Comparison of ENCODE assay signal across 21 cellular contexts in the genomic region with DNA sequence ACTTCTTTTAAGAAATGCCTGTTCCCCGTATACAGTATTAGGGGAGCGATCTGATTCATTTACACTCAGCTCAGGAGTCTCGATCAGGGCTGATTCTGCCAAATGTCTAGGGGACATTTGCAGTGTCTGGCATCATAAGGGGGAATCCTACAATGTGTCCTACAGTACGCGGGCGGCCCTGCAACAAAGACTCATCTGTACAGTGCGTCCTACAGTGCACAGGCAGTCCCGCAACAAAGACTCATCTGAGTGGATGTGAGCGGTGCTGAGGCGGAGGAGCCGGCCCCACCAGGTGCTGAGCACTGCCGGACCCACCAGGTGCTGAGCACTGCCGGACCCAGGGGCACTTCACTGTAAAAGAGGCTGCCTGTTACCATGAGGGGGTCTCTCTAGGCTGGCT.
"Had no signal": no experiment of that assay in that cellular context is flagged by ENCODE, and none has a peak within 500 bp of the region (broad histone marks: within the 10 kb centered on the region; RNA-seq: fewer than 3 reads in every experiment).

No MANE protein-coding gene starts in this region.

- H3K9me3 Mint-ChIP-seq: activated CD4-positive, alpha-beta T cell treated with anti-CD3 and anti-CD28 coated beads, Interleukin-2, amount 10 ng/mL, durations not matched to agents 24 days and 14 days; activated CD8-positive, alpha-beta T cell treated with anti-CD3 and anti-CD28 coated beads for 36 hours; activated naive CD4-positive, alpha-beta T cell treated with anti-CD3 and anti-CD28 coated beads, Interleukin-2, amount 50 U/mL, for 24 hours; activated T-cell treated with anti-CD3 and anti-CD28 coated beads, Interleukin-2, amount 50 U/mL, for 72 hours; endodermal cell; nephron progenitor cell; stimulated activated naive CD8-positive, alpha-beta T cell treated with anti-CD3 and anti-CD28 coated beads, Interleukin-15, Interleukin-2, amounts not matched to agents 100 ng/mL and 50 ng/mL, for 24 hours had no signal

- FAIRE-seq: islet of Langerhans had no signal

- H3K9me3 ChIP-seq: prostate gland, right atrium auricular region, thoracic aorta had no signal

- H3K79me2 ChIP-seq: hepatocyte had no signal

- H3K4me2 ChIP-seq: hepatocyte had no signal

- ATAC-seq: activated CD8-positive, alpha-beta T cell treated with anti-CD3 and anti-CD28 coated beads for 36 hours; activated T-cell treated with anti-CD3 and anti-CD28 coated beads, Interleukin-2, amount 50 U/mL, for 72 hours; left colon had no signal

- H3K4me1 ChIP-seq: prostate gland had no signal

- DNase-seq: activated CD4-positive, alpha-beta T cell treated with anti-CD3 and anti-CD28 coated beads, Interleukin-2, amount 10 ng/mL, durations not matched to agents 24 days and 14 days; activated CD8-positive, alpha-beta T cell treated with anti-CD3 and anti-CD28 coated beads for 36 hours; activated gamma-delta T cell; activated T-cell treated with anti-CD3 and anti-CD28 coated beads, Interleukin-2, amount 50 U/mL, for 72 hours; endodermal cell; foreskin fibroblast; left colon; midbrain; nephron progenitor cell; stimulated activated CD4-positive, alpha-beta T cell treated with anti-CD3 and anti-CD28 coated beads, Interleukin-2, amount 100 ng/mL, for 24 hours; T-helper 1 cell; T1000 had no signal

- H3K27me3 ChIP-seq: hepatocyte, right atrium auricular region had no signal

- H3K27ac ChIP-seq: epithelial cell of prostate, hepatocyte, prostate gland, right atrium auricular region, thoracic aorta had no signal

- H3K36me3 ChIP-seq: prostate gland had no signal

- H3K4me1 Mint-ChIP-seq: activated naive CD4-positive, alpha-beta T cell treated with anti-CD3 and anti-CD28 coated beads, Interleukin-2, amount 50 U/mL, for 24 hours had no signal

- H3K4me3 ChIP-seq: hepatocyte, lung, prostate gland, right atrium auricular region, thoracic aorta had no signal

- H3K4me3 Mint-ChIP-seq: activated CD4-positive, alpha-beta T cell treated with anti-CD3 and anti-CD28 coated beads, Interleukin-2, amount 10 ng/mL, durations not matched to agents 24 days and 14 days; activated CD8-positive, alpha-beta T cell treated with anti-CD3 and anti-CD28 coated beads for 36 hours; activated naive CD4-positive, alpha-beta T cell treated with anti-CD3 and anti-CD28 coated beads, Interleukin-2, amount 50 U/mL, for 24 hours; activated T-cell treated with anti-CD3 and anti-CD28 coated beads, Interleukin-2, amount 50 U/mL, for 72 hours; endodermal cell; nephron progenitor cell; stimulated activated naive CD8-positive, alpha-beta T cell treated with anti-CD3 and anti-CD28 coated beads, Interleukin-15, Interleukin-2, amounts not matched to agents 100 ng/mL and 50 ng/mL, for 24 hours had no signal

- H3K27ac Mint-ChIP-seq: activated CD4-positive, alpha-beta T cell treated with anti-CD3 and anti-CD28 coated beads, Interleukin-2, amount 10 ng/mL, durations not matched to agents 24 days and 14 days; activated CD8-positive, alpha-beta T cell treated with anti-CD3 and anti-CD28 coated beads for 36 hours; activated naive CD4-positive, alpha-beta T cell treated with anti-CD3 and anti-CD28 coated beads, Interleukin-2, amount 50 U/mL, for 24 hours; activated T-cell treated with anti-CD3 and anti-CD28 coated beads, Interleukin-2, amount 50 U/mL, for 72 hours; endodermal cell; nephron progenitor cell; stimulated activated naive CD8-positive, alpha-beta T cell treated with anti-CD3 and anti-CD28 coated beads, Interleukin-15, Interleukin-2, amounts not matched to agents 100 ng/mL and 50 ng/mL, for 24 hours had no signal

- H3K27me3 Mint-ChIP-seq: activated CD4-positive, alpha-beta T cell treated with anti-CD3 and anti-CD28 coated beads, Interleukin-2, amount 10 ng/mL, durations not matched to agents 24 days and 14 days; activated CD8-positive, alpha-beta T cell treated with anti-CD3 and anti-CD28 coated beads for 36 hours; activated naive CD4-positive, alpha-beta T cell treated with anti-CD3 and anti-CD28 coated beads, Interleukin-2, amount 50 U/mL, for 24 hours; stimulated activated naive CD8-positive, alpha-beta T cell treated with anti-CD3 and anti-CD28 coated beads, Interleukin-15, Interleukin-2, amounts not matched to agents 100 ng/mL and 50 ng/mL, for 24 hours had no signal
